Comparison of ENCODE assay signal across 15 cellular contexts in the genomic region with DNA sequence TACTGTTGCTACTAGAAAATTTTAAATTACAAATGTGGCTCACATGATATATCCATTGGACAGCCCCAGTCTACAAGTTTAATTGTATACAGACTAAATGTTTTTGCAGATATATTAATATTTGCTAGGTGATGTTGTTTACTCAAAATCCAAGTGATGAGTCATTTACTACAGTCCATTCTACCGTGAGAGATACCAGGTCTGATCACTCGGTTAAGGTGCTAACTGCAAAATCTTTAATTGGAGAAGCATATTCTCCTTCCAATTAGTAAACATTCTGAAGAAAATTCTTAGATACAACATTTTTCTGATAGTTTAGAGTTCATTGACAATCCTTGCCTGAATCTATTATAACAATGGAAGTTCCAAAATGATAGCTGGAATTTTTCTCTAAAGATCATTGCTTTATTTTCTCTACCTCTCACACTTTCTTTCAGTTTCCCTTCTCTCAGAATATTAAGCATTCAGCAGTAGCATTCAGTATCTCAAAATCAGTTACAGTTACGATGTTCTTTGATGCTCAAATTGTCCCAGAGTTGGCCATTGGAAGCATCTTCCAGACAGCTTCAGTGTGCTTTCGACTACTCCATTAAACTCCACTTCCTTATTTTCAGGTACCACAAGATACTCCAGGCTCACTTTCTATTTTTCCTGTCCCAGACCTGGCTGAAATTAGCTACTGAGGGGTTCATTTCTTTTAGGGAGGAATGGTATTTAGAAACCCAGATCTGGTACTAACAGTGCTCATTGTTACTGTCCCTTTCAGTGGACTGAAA. TPM values are rescaled to one million over a fixed set of nuclear protein-coding genes. Genes with fewer than 3 reads are reported as not detected.
DNase-seq lines count a peak whose midpoint lies in the region; ATAC-seq, FAIRE-seq and TF ChIP-seq lines count a peak whose summit lies in the region.
"Had no signal": no experiment of that assay in that cellular context is flagged by ENCODE, and none has a peak within 500 bp of the region (broad histone marks: within the 10 kb centered on the region; RNA-seq: fewer than 3 reads in every experiment).

No MANE protein-coding gene starts in this region.

- no peaks in the 10 kb centered on the region for H3K36me3 ChIP-seq in GM12878 (ENCODE audit: control insufficient read depth in 2 of 2, insufficient read depth in 2 of 2, low read length in 1 of 2)
- no peaks in the 10 kb centered on the region for H3K36me3 ChIP-seq in neuronal stem cell (replicated peaks in 1 of 2; ENCODE audit: control insufficient read depth in 2 of 2, insufficient read depth in 2 of 2, low read length in 2 of 2)

- H3K18ac ChIP-seq in neuronal stem cell (ENCODE audit: low read length): no peak overlapping the region

- peaks cover 41% of the 10 kb centered on the region for H3K27me3 Mint-ChIP-seq in activated T-cell treated with anti-CD3 and anti-CD28 coated beads, Interleukin-2, amount 50 U/mL, for 4 hours (ENCODE audit: low read depth)
- H3K27me3 Mint-ChIP-seq in activated T-helper 2 cell treated with anti-CD3 and anti-CD28 coated beads, Interferon-gamma antibody, Interleukin-2, Interleukin-4, amounts not matched to agents 10 μg/mL and 5 μg/mL and 100 μg/mL, durations not matched to agents 14 hours and 24 hours and 36 hours (ENCODE audit: low read depth): peaks cover 29% of the 10 kb centered on the region

- CTCF ChIA-PET in GM12878 (lab: Yijun Ruan, JAX): interaction anchor here (0.8 to 2.8 kb wide), 5 partner anchors 23 to 280 kb away, joined by 3 to 18 read pairs (median 3); no protein-coding TSS in a partner anchor

- no peak for TF ChIP-seq CTCF in GM12878 (IDR thresholded peaks at IDR 0.05 in 2 of 3, conservative IDR thresholded peaks at IDR 0.05 in 1 of 3; ENCODE audit: control insufficient read depth in 2 of 3, extremely low read depth in 1 of 3, insufficient read depth in 1 of 3, low read depth in 3 of 3, low read length in 3 of 3)
- no peak for TF ChIP-seq CTCF in lower leg skin (IDR thresholded peaks at IDR 0.05)

- peaks cover 22% of the 10 kb centered on the region for H3K4me1 ChIP-seq in GM12878 (ENCODE audit: control insufficient read depth, insufficient read depth, low read length)
- peaks cover 0 to 3% of the 10 kb centered on the region in 2 donors for H3K4me1 ChIP-seq in neuronal stem cell (ENCODE audit: control insufficient read depth in 2 of 2, insufficient read depth in 1 of 2, low read depth in 1 of 2, low read length in 2 of 2)

- no peak overlapping the region for H2AK5ac ChIP-seq in neuronal stem cell (ENCODE audit: low read depth, low read length)

- H2BK120ac ChIP-seq in neuronal stem cell (ENCODE audit: low read depth, low read length): no peak overlapping the region

- peak overlapping the region; percentile 70 for H3K4me3 Mint-ChIP-seq in activated T-cell treated with anti-CD3 and anti-CD28 coated beads, Interleukin-2, amount 50 U/mL, for 4 hours
- no peak overlapping the region for H3K4me3 Mint-ChIP-seq in activated T-helper 2 cell treated with anti-CD3 and anti-CD28 coated beads, Interferon-gamma antibody, Interleukin-2, Interleukin-4, amounts not matched to agents 10 μg/mL and 5 μg/mL and 100 μg/mL, durations not matched to agents 14 hours and 24 hours and 36 hours (ENCODE audit: low read depth)

- H4K20me1 ChIP-seq in GM12878 (ENCODE audit: control insufficient read depth, insufficient read depth): no peaks in the 10 kb centered on the region

- TF ChIP-seq EP300 in GM12878 (IDR thresholded peaks at IDR 0.05; ENCODE audit: borderline replicate concordance in 1 of 2, control insufficient read depth in 1 of 2, low read depth in 2 of 2, low read length in 2 of 2): 0 out of 4 replicates have a peak, but pooled peaks of 1 of the 2 experiments have one; percentile 26

- BruUV-seq in GM12878 (replicated peaks; lab: Mats Ljungman, UMichigan): no TSS peak

- H3K36me3 Mint-ChIP-seq in activated T-cell treated with anti-CD3 and anti-CD28 coated beads, Interleukin-2, amount 50 U/mL, for 4 hours (ENCODE audit: insufficient read depth): no peaks in the 10 kb centered on the region
- H3K36me3 Mint-ChIP-seq in activated T-helper 2 cell treated with anti-CD3 and anti-CD28 coated beads, Interferon-gamma antibody, Interleukin-2, Interleukin-4, amounts not matched to agents 10 μg/mL and 5 μg/mL and 100 μg/mL, durations not matched to agents 14 hours and 24 hours and 36 hours (ENCODE audit: low read depth): no peaks in the 10 kb centered on the region
- H3K36me3 Mint-ChIP-seq: activated naive CD4-positive, alpha-beta T cell treated with anti-CD3 and anti-CD28 coated beads, Interleukin-2, amount 10 ng/mL, durations not matched to agents 7 days and 5 days had no signal

- no peak overlapping the region for H4K91ac ChIP-seq in neuronal stem cell (ENCODE audit: low read depth, low read length, poor library complexity)

- no peak overlapping the region for H3K14ac ChIP-seq in neuronal stem cell (ENCODE audit: low read length)

- H3K27ac ChIP-seq in GM12878 (ENCODE audit: control insufficient read depth, insufficient read depth): no peak overlapping the region
- H3K27ac ChIP-seq in neuronal stem cell (replicated peaks; ENCODE audit: low read length): no peak overlapping the region

- no peaks in the 10 kb centered on the region for H3K79me1 ChIP-seq in neuronal stem cell (ENCODE audit: low read depth, low read length)

- FAIRE-seq in GM12878 (lab: Jason Lieb, UNC): no peak
- FAIRE-seq: H1, urothelium cell line had no signal

- TF ChIP-seq RAD21 in GM12878 (IDR thresholded peaks at IDR 0.05; ENCODE audit: insufficient read depth, low read depth, low read length): no peak

- RAD21 ChIA-PET in GM12878 (lab: Charles Lee; ENCODE audit: unreplicated experiment): interaction anchor here (0.7 to 3.5 kb wide), 7 partner anchors 9 to 125 kb away, joined by 3 to 33 read pairs (median 4); no protein-coding TSS in a partner anchor

- intact Hi-C loops in GM12878 (cut with micrococcal nuclease; ENCODE audit: unreplicated experiment): loop anchor here (1.0 kb wide), 1 partner anchor 123 kb away; the partner anchor contains the start of gene ABCB4
- intact Hi-C loops in lower leg skin (cut with DNase I; ENCODE audit: low total_unique reads): no loop called here
- intact Hi-C loops in activated T-helper 2 cell treated with anti-CD3 and anti-CD28 coated beads, Interferon-gamma antibody, Interleukin-2, Interleukin-4, amounts not matched to agents 10 μg/mL and 5 μg/mL and 100 μg/mL, durations not matched to agents 14 hours and 24 hours and 36 hours (cut with micrococcal nuclease): loop anchor here (1.0 kb wide), 1 partner anchor 30 kb away; the partner anchor contains the start of gene RUNDC3B

- no peak overlapping the region for H2BK12ac ChIP-seq in neuronal stem cell (ENCODE audit: low read length)

- 12% methylated on average over 4 of the region's 4 CpGs for WGBS in GM12878 (ENCODE audit: insufficient coverage, insufficient replicate concordance, low lambda C conversion rate, missing lambda C conversion rate)
- no CpG with 5 or more reads among the region's 4 CpGs for WGBS in neuronal stem cell (ENCODE audit: extremely low coverage in 2 of 2, insufficient read length in 2 of 2, insufficient replicate concordance in 1 of 2), 2 donors
- WGBS in lower leg skin, 2 donors: 70 to 71% methylated on average over 4 of the region's 4 CpGs

- H3K9me3 ChIP-seq in GM12878 (replicated peaks; ENCODE audit: control insufficient read depth, insufficient read depth, low read length) (no peaks in the 10 kb centered on the region), neuronal stem cell (replicated peaks in 1 of 2; ENCODE audit: control insufficient read depth in 2 of 2, insufficient read depth in 1 of 2, low read depth in 1 of 2, low read length in 2 of 2) (no peaks in the 10 kb centered on the region)

- no peaks in the 10 kb centered on the region for H3K9me3 Mint-ChIP-seq in activated T-cell treated with anti-CD3 and anti-CD28 coated beads, Interleukin-2, amount 50 U/mL, for 4 hours
- no peaks in the 10 kb centered on the region for H3K9me3 Mint-ChIP-seq in activated T-helper 2 cell treated with anti-CD3 and anti-CD28 coated beads, Interferon-gamma antibody, Interleukin-2, Interleukin-4, amounts not matched to agents 10 μg/mL and 5 μg/mL and 100 μg/mL, durations not matched to agents 14 hours and 24 hours and 36 hours
- H3K9me3 Mint-ChIP-seq: activated CD4-positive, alpha-beta T cell treated with anti-CD3 and anti-CD28 coated beads, Interleukin-2, amount 10 ng/mL, durations not matched to agents 24 days and 14 days; activated naive CD4-positive, alpha-beta T cell treated with anti-CD3 and anti-CD28 coated beads, Interleukin-2, amount 10 ng/mL, durations not matched to agents 7 days and 5 days had no signal

- peaks cover 31% of the 10 kb centered on the region for H3K4me1 Mint-ChIP-seq in activated T-cell treated with anti-CD3 and anti-CD28 coated beads, Interleukin-2, amount 50 U/mL, for 4 hours (ENCODE audit: low read depth)
- H3K4me1 Mint-ChIP-seq in activated T-helper 2 cell treated with anti-CD3 and anti-CD28 coated beads, Interferon-gamma antibody, Interleukin-2, Interleukin-4, amounts not matched to agents 10 μg/mL and 5 μg/mL and 100 μg/mL, durations not matched to agents 14 hours and 24 hours and 36 hours (ENCODE audit: low read depth): peaks cover 26% of the 10 kb centered on the region

- H3K27ac Mint-ChIP-seq in activated T-helper 2 cell treated with anti-CD3 and anti-CD28 coated beads, Interferon-gamma antibody, Interleukin-2, Interleukin-4, amounts not matched to agents 10 μg/mL and 5 μg/mL and 100 μg/mL, durations not matched to agents 14 hours and 24 hours and 36 hours: no peak overlapping the region

- H3K79me2 ChIP-seq in GM12878 (ENCODE audit: control insufficient read depth, insufficient read depth, low read length): no peaks in the 10 kb centered on the region

- no peak overlapping the region for H3K4ac ChIP-seq in neuronal stem cell (ENCODE audit: low read length)

- H3K4me2 ChIP-seq in GM12878 (ENCODE audit: control insufficient read depth, insufficient read depth) (peak overlapping the region; percentile 38; the same call in 1 of the 2 replicates), neuronal stem cell (ENCODE audit: insufficient read depth, low read length, poor library complexity, severe bottlenecking) (no peak overlapping the region)

- H2BK5ac ChIP-seq in neuronal stem cell (ENCODE audit: low read length): no peak overlapping the region

- H3K27me3 ChIP-seq in GM12878 (replicated peaks in 1 of 2; ENCODE audit: control insufficient read depth in 2 of 2, insufficient read depth in 2 of 2, low read length in 1 of 2): peaks cover 0 to 7% of the 10 kb centered on the region in 2 experiments; a peak in 1 of 4 replicates
- H3K27me3 ChIP-seq in neuronal stem cell (ENCODE audit: control insufficient read depth in 3 of 3, insufficient read depth in 3 of 3, low read depth in 1 of 3, low read length in 3 of 3): peaks cover 0 to 21% (median 0%) of the 10 kb centered on the region in 3 experiments

- ATAC-seq in activated T-cell treated with anti-CD3 and anti-CD28 coated beads, Interleukin-2, amount 50 U/mL, for 4 hours: no peak
- ATAC-seq in HG03520 (IDR thresholded peaks at IDR 0.05; ENCODE audit: unreplicated experiment) (peak; percentile 31), GM12878 (peak; percentile 43)

- H2AFZ ChIP-seq in GM12878 (ENCODE audit: control insufficient read depth, low read depth, low read length) (no peak overlapping the region), neuronal stem cell (ENCODE audit: low read length) (peak overlapping the region; percentile 45)

- in situ Hi-C loops in GM12878 (cut with MboI): no loop called here

- H3K23ac ChIP-seq in neuronal stem cell (ENCODE audit: low read depth, low read length, poor library complexity): no peak overlapping the region

- SMC1A ChIA-PET in GM12878 (lab: Charles Lee; ENCODE audit: uncharacterized antibody, unreplicated experiment): interaction anchor here (0.8 to 6.1 kb wide), 9 partner anchors 10 to 330 kb away, joined by 3 to 52 read pairs (median 4); no protein-coding TSS in a partner anchor

- H4K8ac ChIP-seq in neuronal stem cell (ENCODE audit: low read depth, low read length): no peak overlapping the region

- H3K4me3 ChIP-seq in GM12878 (no peak overlapping the region), neuronal stem cell (ENCODE audit: low read length in 2 of 2) (peak overlapping the region in 1 of 2 donors; percentile 13), lower leg skin (ENCODE audit: low read depth, poor library complexity, severe bottlenecking) (no peak overlapping the region)

- no peak overlapping the region for H2BK15ac ChIP-seq in neuronal stem cell (ENCODE audit: low read length)

- POLR2A ChIA-PET in GM12878 (lab: Charles Lee): interaction anchor here (1.8 kb wide), 1 partner anchor 620 kb away, joined by 5 read pairs; no protein-coding TSS in a partner anchor

- DNase-seq in activated T-cell treated with anti-CD3 and anti-CD28 coated beads, Interleukin-2, amount 50 U/mL, for 4 hours: no peak
- no peak for DNase-seq in activated T-cell treated with anti-CD3 and anti-CD28 coated beads, Interleukin-2, amount 50 U/mL, for 48 hours
- DNase-seq in GM12878 (ENCODE audit: low read depth, low spot score) (no peak), neuronal stem cell (ENCODE audit: low spot score) (no peak), NCI-H524 (lab: John Stamatoyannopoulos, UW) (no peak), lower leg skin (ENCODE audit: low spot score in 2 of 2) (no peak)
- no peak for DNase-seq in activated T-helper 2 cell treated with anti-CD3 and anti-CD28 coated beads, Interferon-gamma antibody, Interleukin-2, Interleukin-4, amounts not matched to agents 10 μg/mL and 5 μg/mL and 100 μg/mL, durations not matched to agents 14 hours and 24 hours and 36 hours (ENCODE audit: low spot score)
- DNase-seq: head of caudate nucleus had no signal

- TF ChIP-seq POLR2A in GM12878 (IDR thresholded peaks at IDR 0.05; ENCODE audit: low read depth, low read length) (no peak), lower leg skin (IDR thresholded peaks at IDR 0.05) (no peak)

- no peak overlapping the region for H3K9ac ChIP-seq in GM12878 (ENCODE audit: control insufficient read depth, insufficient read depth, low read length)
- H3K9ac ChIP-seq in neuronal stem cell (ENCODE audit: low read depth, low read length, poor library complexity): no peak overlapping the region

RNA-seq across cellular contexts. Expression of gene ABCB1, which starts 2.3 kb away (rescaled TPM):
- total RNA-seq in activated T-cell treated with anti-CD3 and anti-CD28 coated beads, Interleukin-2, amount 50 U/mL, for 4 hours: 10 to 100 TPM in 1 of 3 donors, 1 to 10 TPM in 2; 6.3 to 10.8 (median 7.3) TPM
- 18.7 and 21.3 TPM in 2 replicates for total RNA-seq in GM12878 (2013; cell fraction: nucleolus; rRNA removed)
- total RNA-seq in GM12878 (2014; rRNA removed) (1.3 and 2.3 TPM in 2 replicates), GM12878 (2014; rRNA removed; fragmentation: Illumina TruSeq; extraction: Trizol) (1.7 and 2.1 TPM in 2 replicates), GM12878 (2021) (2.5 and 2.6 TPM in 2 replicates), lower leg skin (1 to 10 TPM in 2 of 4 donors, under 1 TPM in 2; 0.67 to 4.9 (median 2.5) TPM)
- polyA plus RNA-seq in GM12878 (2011; ENCODE audit: low read depth): 1.5 TPM
- polyA plus RNA-seq in GM12878 (2011; rRNA removed) (12.2 and 13.9 TPM in 2 replicates), GM12878 (2014; fragmentation: Illumina TruSeq; extraction: Trizol) (1.6 and 2.1 TPM in 2 replicates), GM12878 (2014; fragmentation: Nextera tagmentation; extraction: Ambion mirVana) (1 to 10 TPM in 1 of 2 experiments, under 1 TPM in 1; 0.40 to 1.1 TPM), GM12878 (2014; rRNA removed) (2.1 and 2.2 TPM in 2 replicates), GM12878 (2016; fragmentation: Nextera tagmentation; extraction: Ambion mirVana) (1 to 10 TPM; 1.6 to 1.7 TPM)
- polyA plus RNA-seq in GM12878 (2011; cell fraction: cytosol; rRNA removed): 10.9 and 13.6 TPM in 2 replicates
- 20.7 and 22.5 TPM in 2 replicates for polyA plus RNA-seq in GM12878 (2011; cell fraction: nucleus; rRNA removed)
- 0.53 and 0.60 TPM in 2 replicates for polyA plus RNA-seq in GM12878 (2012)
- polyA minus RNA-seq in GM12878 (2011; rRNA and poly(A)+ RNA removed): 21.0 and 23.6 TPM in 2 replicates
- 5.8 and 7.8 TPM in 2 replicates for polyA minus RNA-seq in GM12878 (2011; cell fraction: cytosol; rRNA and poly(A)+ RNA removed)
- 8.7 and 10.6 TPM in 2 replicates for polyA minus RNA-seq in GM12878 (2011; cell fraction: nucleus; rRNA and poly(A)+ RNA removed)
- 0.15 TPM for polyA plus RNA-seq in neuronal stem cell (2013, experiment 1 of 2)
- polyA plus RNA-seq in neuronal stem cell (2013, experiment 2 of 2): 0.14 TPM
- 1.9 and 2.0 TPM in 2 replicates for total RNA-seq in activated T-helper 2 cell treated with anti-CD3 and anti-CD28 coated beads, Interferon-gamma antibody, Interleukin-2, Interleukin-4, amounts not matched to agents 10 μg/mL and 5 μg/mL and 100 μg/mL, durations not matched to agents 14 hours and 24 hours and 36 hours

RNA-seq across cellular contexts. Expression of gene RUNDC3B, which starts 29.8 kb away (rescaled TPM):
- under 1 TPM; 0.27 to 0.61 (median 0.34) TPM for total RNA-seq in activated T-cell treated with anti-CD3 and anti-CD28 coated beads, Interleukin-2, amount 50 U/mL, for 4 hours
- total RNA-seq in GM12878 (2013; cell fraction: nucleolus; rRNA removed): 0.15 and 1.0 TPM in 2 replicates
- total RNA-seq in GM12878 (2014; rRNA removed): 0.23 TPM in 1 of 2 replicates, not detected in the other
- total RNA-seq in GM12878 (2014; rRNA removed; fragmentation: Illumina TruSeq; extraction: Trizol): 0.04 TPM in 1 of 2 replicates, not detected in the other
- not detected in 2 replicates for total RNA-seq in GM12878 (2021)
- 0.13 TPM for polyA plus RNA-seq in GM12878 (2011; ENCODE audit: low read depth)
- polyA plus RNA-seq in GM12878 (2011; rRNA removed): 0.12 TPM in 2 replicates
- polyA plus RNA-seq in GM12878 (2011; cell fraction: cytosol; rRNA removed): 0.01 and 0.05 TPM in 2 replicates
- 0.04 and 0.07 TPM in 2 replicates for polyA plus RNA-seq in GM12878 (2011; cell fraction: nucleus; rRNA removed)
- polyA plus RNA-seq in GM12878 (2012): 0.11 and 0.27 TPM in 2 replicates
- 0.19 and 0.25 TPM in 2 replicates for polyA plus RNA-seq in GM12878 (2014; fragmentation: Illumina TruSeq; extraction: Trizol)
- polyA plus RNA-seq in GM12878 (2014; fragmentation: Nextera tagmentation; extraction: Ambion mirVana): under 1 TPM; 0.07 to 0.31 TPM
- polyA plus RNA-seq in GM12878 (2014; rRNA removed): 0.08 TPM in 1 of 2 replicates, not detected in the other
- under 1 TPM; 0.11 to 0.21 TPM for polyA plus RNA-seq in GM12878 (2016; fragmentation: Nextera tagmentation; extraction: Ambion mirVana)
- polyA minus RNA-seq in GM12878 (2011; rRNA and poly(A)+ RNA removed): 0.10 and 0.37 TPM in 2 replicates
- polyA minus RNA-seq in GM12878 (2011; cell fraction: cytosol; rRNA and poly(A)+ RNA removed): not detected in 2 replicates
- polyA minus RNA-seq in GM12878 (2011; cell fraction: nucleus; rRNA and poly(A)+ RNA removed): 0.12 and 0.19 TPM in 2 replicates
- 0.31 TPM for polyA plus RNA-seq in neuronal stem cell (2013, experiment 1 of 2)
- 0.36 TPM for polyA plus RNA-seq in neuronal stem cell (2013, experiment 2 of 2)
- 1 to 10 TPM in 2 of 4 donors, under 1 TPM in 2; 0.46 to 5.2 (median 1.0) TPM for total RNA-seq in lower leg skin
- 0.21 TPM in 1 of 2 replicates, not detected in the other for total RNA-seq in activated T-helper 2 cell treated with anti-CD3 and anti-CD28 coated beads, Interferon-gamma antibody, Interleukin-2, Interleukin-4, amounts not matched to agents 10 μg/mL and 5 μg/mL and 100 μg/mL, durations not matched to agents 14 hours and 24 hours and 36 hours
- total RNA-seq: HT-29; T-helper 2 cell treated with Interferon-gamma antibody and Interleukin-4, amounts not matched to agents 100 ng/mL and 5 ng/mL, for 36 hours had no signal

Comparison
In these comparisons a context has a peak if more than half of its experiments do, and no peak if none do; other contexts are left out.
1. ATAC-seq: peak in HG03520 (single experiment) and GM12878 (single experiment); none in activated T-cell treated with anti-CD3 and anti-CD28 coated beads, Interleukin-2, amount 50 U/mL, for 4 hours (0 of 2).